14 cellular contexts compared by ENCODE assay signal in genomic region chr16:19400709-19401108, GRCh38. TPM values are rescaled to one million over a fixed set of nuclear protein-coding genes. Genes with fewer than 3 reads are reported as not detected.
DNase-seq lines count a peak whose midpoint lies in the region; ATAC-seq and TF ChIP-seq lines count a peak whose summit lies in the region.
"Had no signal": no experiment of that assay in that cellular context is flagged by ENCODE, and none has a peak within 500 bp of the region (broad histone marks: within the 10 kb centered on the region; RNA-seq: fewer than 3 reads in every experiment).

No MANE protein-coding gene starts in this region.

- no peaks in the 10 kb centered on the region for H3K36me3 ChIP-seq in PC-9 (ENCODE audit: low read depth)
- H3K36me3 ChIP-seq in mesendoderm (ENCODE audit: control insufficient read depth, insufficient read depth, low read length): no peaks in the 10 kb centered on the region

- H3F3A ChIP-seq in PC-9 (ENCODE audit: insufficient read depth, low read depth): peaks cover 10% of the 10 kb centered on the region; the same call in 1 of the 2 replicates

- H3K4me1 ChIP-seq in PC-9 (replicated peaks; ENCODE audit: insufficient read depth) (peaks cover 21% of the 10 kb centered on the region), mesendoderm (ENCODE audit: control insufficient read depth, low read depth, low read length) (peaks cover 1% of the 10 kb centered on the region)

- no peak overlapping the region for H2AK5ac ChIP-seq in mesendoderm (ENCODE audit: low read length)

- no peak overlapping the region for H3K56ac ChIP-seq in mesendoderm (ENCODE audit: low read length)

- no peak overlapping the region for H3K27ac Mint-ChIP-seq in T-helper 17 cell
- H3K27ac Mint-ChIP-seq: stimulated activated effector memory CD8-positive, alpha-beta T cell treated with anti-CD3 and anti-CD28 coated beads, Interleukin-12 subunit alpha, Interleukin-12 subunit beta, amount 100 ng/mL, for 72 hours had no signal

- H3K4me2 ChIP-seq in PC-9 (no peak overlapping the region), mesendoderm (ENCODE audit: low read length) (no peak overlapping the region)

- no peak overlapping the region for H2BK120ac ChIP-seq in mesendoderm (ENCODE audit: low read depth, low read length)

- CTCF ChIA-PET in HEK293T (lab: Yijun Ruan, JAX): interaction anchor here (0.7 to 1.9 kb wide), 3 partner anchors 18 to 105 kb away, joined by 3 to 8 read pairs (median 3); no protein-coding TSS in a partner anchor
- CTCF ChIA-PET in PC-9 (lab: Charles Lee): no interaction called here

- no peaks in the 10 kb centered on the region for H3K36me3 Mint-ChIP-seq in T-helper 17 cell (ENCODE audit: low read depth)
- H3K36me3 Mint-ChIP-seq: stimulated activated effector memory CD8-positive, alpha-beta T cell treated with anti-CD3 and anti-CD28 coated beads, Interleukin-12 subunit alpha, Interleukin-12 subunit beta, amount 100 ng/mL, for 72 hours had no signal

- peak; percentile 30; the same call in 1 of the 2 replicates for TF ChIP-seq CTCF in PC-9 (conservative IDR thresholded peaks at IDR 0.05)

- no peak overlapping the region for H3K18ac ChIP-seq in mesendoderm (ENCODE audit: low read length)

- no peak overlapping the region for H4K5ac ChIP-seq in mesendoderm (ENCODE audit: low read length)

- intact Hi-C loops in PC-9 (cut with micrococcal nuclease; ENCODE audit: unreplicated experiment): no loop called here

- POLR2A ChIA-PET in HEK293T (lab: Yijun Ruan, JAX) (no interaction called here), PC-9 (lab: Charles Lee; ENCODE audit: unreplicated experiment) (no interaction called here)

- BruUV-seq in PC-9 (replicated peaks; lab: Mats Ljungman, UMichigan): no TSS peak

- peaks cover 23% of the 10 kb centered on the region for H3K27me3 Mint-ChIP-seq in T-helper 17 cell

- no peaks in the 10 kb centered on the region for H3K79me1 ChIP-seq in mesendoderm (ENCODE audit: low read length)

- ATAC-seq in T-helper 17 cell: no peak
- ATAC-seq: stimulated activated effector memory CD8-positive, alpha-beta T cell treated with anti-CD3 and anti-CD28 coated beads, Interleukin-12 subunit alpha, Interleukin-12 subunit beta, amount 100 ng/mL, for 72 hours had no signal

- H3K9me2 ChIP-seq in PC-9 (ENCODE audit: insufficient read depth): no peaks in the 10 kb centered on the region

- no peaks in the 10 kb centered on the region for H3K4me1 Mint-ChIP-seq in T-helper 17 cell
- H3K4me1 Mint-ChIP-seq: stimulated activated effector memory CD8-positive, alpha-beta T cell treated with anti-CD3 and anti-CD28 coated beads, Interleukin-12 subunit alpha, Interleukin-12 subunit beta, amount 100 ng/mL, for 72 hours had no signal

- no peak overlapping the region for H3K9ac ChIP-seq in mesendoderm (ENCODE audit: low read length)

- H3K23ac ChIP-seq in mesendoderm (ENCODE audit: low read length): no peak overlapping the region

- no peak overlapping the region for H2AFZ ChIP-seq in PC-9

- H4K20me1 ChIP-seq in PC-9 (ENCODE audit: insufficient read depth): no peaks in the 10 kb centered on the region

- no peak overlapping the region for H3K4ac ChIP-seq in mesendoderm (ENCODE audit: low read depth, low read length)

- H3K27ac ChIP-seq in PC-9 (no peak overlapping the region), mesendoderm (ENCODE audit: low read depth, low read length) (no peak overlapping the region)

- H3K27me3 ChIP-seq in PC-9 (ENCODE audit: insufficient read depth, low read depth) (no peaks in the 10 kb centered on the region), mesendoderm (ENCODE audit: insufficient read depth, low read length, poor library complexity) (no peaks in the 10 kb centered on the region)

- no CpG with 5 or more reads among the region's 7 CpGs for WGBS in mesendoderm (ENCODE audit: extremely low coverage, insufficient coverage, low lambda C conversion rate)

- H3K79me2 ChIP-seq in PC-9 (ENCODE audit: low read depth): no peaks in the 10 kb centered on the region
- H3K79me2 ChIP-seq in mesendoderm (ENCODE audit: control insufficient read depth, insufficient read depth, low read length): no peaks in the 10 kb centered on the region

- no peak overlapping the region for H3K4me3 ChIP-seq in PC-9
- H3K4me3 ChIP-seq in mesendoderm (ENCODE audit: low read length): no peak overlapping the region

- no peak overlapping the region for H4K8ac ChIP-seq in mesendoderm (ENCODE audit: low read depth, low read length)

- peaks cover 17% of the 10 kb centered on the region for H3K9me3 ChIP-seq in PC-9 (ENCODE audit: insufficient read depth, low read depth)
- no peaks in the 10 kb centered on the region for H3K9me3 ChIP-seq in T-helper 17 cell (ENCODE audit: control insufficient read depth, low read length, poor library complexity, severe bottlenecking)

- H2BK5ac ChIP-seq in mesendoderm (ENCODE audit: low read length): no peak overlapping the region

- no peak overlapping the region for H3K4me3 Mint-ChIP-seq in T-helper 17 cell
- H3K4me3 Mint-ChIP-seq: stimulated activated effector memory CD8-positive, alpha-beta T cell treated with anti-CD3 and anti-CD28 coated beads, Interleukin-12 subunit alpha, Interleukin-12 subunit beta, amount 100 ng/mL, for 72 hours had no signal

- peak; percentile 27 for DNase-seq in NCI-H748 (lab: John Stamatoyannopoulos, UW; ENCODE audit: unreplicated experiment)
- no peak for DNase-seq in NCI-H748 treated with DMSO at 0.1 percent for 48 hours (lab: John Stamatoyannopoulos, UW)
- peak; percentile 18 for DNase-seq in HEK293T (ENCODE audit: extremely low spot score)
- DNase-seq in PC-9: no peak
- DNase-seq in mesendoderm: peak; percentile 15
- no peak for DNase-seq in nucleus accumbens (lab: John Stamatoyannopoulos, UW)
- DNase-seq in T-helper 17 cell: no peak
- no peak for DNase-seq in NCI-H1105 treated with DMSO at 0.1 percent for 48 hours (lab: John Stamatoyannopoulos, UW)
- DNase-seq: amniotic stem cell, DND-41, KG1, NCI-H345 had no signal

- H2BK15ac ChIP-seq in mesendoderm (replicated peaks; ENCODE audit: low read depth): no peak overlapping the region

TF ChIP-seq in HEK293T, 16 proteins besides CTCF, POLR2A, EP300 and RAD21:
- TF ChIP-seq TARDBP (IDR thresholded peaks at IDR 0.05): no peak
- no peak for TF ChIP-seq L3MBTL2 (conservative IDR thresholded peaks at IDR 0.05)
- no peak for TF ChIP-seq NFRKB (IDR thresholded peaks at IDR 0.05)
- TF ChIP-seq BHLHE40 (IDR thresholded peaks at IDR 0.05; ENCODE audit: borderline replicate concordance): no peak
- TF ChIP-seq ZNF384 (IDR thresholded peaks at IDR 0.05): no peak
- TF ChIP-seq FOXM1 (IDR thresholded peaks at IDR 0.05; ENCODE audit: borderline replicate concordance): no peak
- TF ChIP-seq FOXA1 (IDR thresholded peaks at IDR 0.05): no peak
- no peak for TF ChIP-seq LEF1 (IDR thresholded peaks at IDR 0.05; ENCODE audit: borderline replicate concordance)
- no peak for TF ChIP-seq ARNT (IDR thresholded peaks at IDR 0.05)
- no peak for TF ChIP-seq PKNOX1 (IDR thresholded peaks at IDR 0.05)
- no peak for TF ChIP-seq SUZ12 (IDR thresholded peaks at IDR 0.05)
- no peak for TF ChIP-seq SP1 (IDR thresholded peaks at IDR 0.05)
- no peak for TF ChIP-seq HDGF (IDR thresholded peaks at IDR 0.05; ENCODE audit: borderline replicate concordance)
- no peak for TF ChIP-seq ELF4 (IDR thresholded peaks at IDR 0.05)
- TF ChIP-seq FOXK2 (IDR thresholded peaks at IDR 0.05): no peak
- no peak for TF ChIP-seq CTBP1 (IDR thresholded peaks at IDR 0.05; ENCODE audit: borderline replicate concordance)

RNA-seq across cellular contexts. Expression of gene TMC5, which starts 17.0 kb away (rescaled TPM):
- total RNA-seq in PC-9 (2021) (22.1 and 52.5 TPM in 2 replicates), T-helper 17 cell (under 1 TPM in 1 of 2 donors, not detected in 1; 0.22 TPM)
- polyA plus RNA-seq in mesendoderm (2013, experiment 1 of 2): 4.5 TPM
- polyA plus RNA-seq in mesendoderm (2013, experiment 2 of 2): 4.1 TPM
- total RNA-seq: glomerular endothelial cell had no signal

Comparison
In these comparisons a context has a peak if more than half of its experiments do, and no peak if none do; other contexts are left out.
1. DNase-seq: peak in NCI-H748 (single experiment), HEK293T (single experiment) and mesendoderm (single experiment); none in NCI-H748 treated with DMSO at 0.1 percent for 48 hours (single experiment), PC-9 (0 of 2), nucleus accumbens (0 of 56), T-helper 17 cell (0 of 3) and NCI-H1105 treated with DMSO at 0.1 percent for 48 hours (single experiment).
2. RNA of gene TMC5, which starts 17.0 kb away (total RNA-seq): 22.1 to 52.5 TPM in PC-9; 0.22 TPM in T-helper 17 cell; every median in the first group is over 10 times any median in the second.